Comparison of ENCODE assay signal across 30 cellular contexts in genomic region chr15:56927816-56928215, GRCh38. TPM values are rescaled to one million over a fixed set of nuclear protein-coding genes. Genes with fewer than 3 reads are reported as not detected.
DNase-seq lines count a peak whose midpoint lies in the region; ATAC-seq and TF ChIP-seq lines count a peak whose summit lies in the region.
"Had no signal": no experiment of that assay in that cellular context is flagged by ENCODE, and none has a peak within 500 bp of the region (broad histone marks: within the 10 kb centered on the region; RNA-seq: fewer than 3 reads in every experiment).

No MANE protein-coding gene starts in this region.

- H3K9ac ChIP-seq in mesendoderm (ENCODE audit: low read length) = no peak overlapping the region

- H3K79me2 ChIP-seq in mesendoderm (ENCODE audit: control insufficient read depth, insufficient read depth, low read length) = peaks cover 31% of the 10 kb centered on the region

- intact Hi-C loops in left cardiac atrium (cut with DNase I) = loop anchor here in 1 of 2 donors (10.0 kb wide), 1 partner anchor 207 kb away; no protein-coding TSS in a partner anchor

- no peak overlapping the region for H4K5ac ChIP-seq in mesendoderm (ENCODE audit: low read length)

- no peak overlapping the region for H3K4me3 ChIP-seq in cardiac muscle cell
- H3K4me3 ChIP-seq in mesendoderm (ENCODE audit: low read length) = no peak overlapping the region
- H3K4me3 ChIP-seq: left ventricle myocardium inferior, SJCRH30, upper lobe of left lung had no signal

- H2BK15ac ChIP-seq in mesendoderm (replicated peaks; ENCODE audit: low read depth) = no peak overlapping the region

- H4K8ac ChIP-seq in mesendoderm (ENCODE audit: low read depth, low read length) = no peak overlapping the region

- H3K27ac Mint-ChIP-seq in chondrocyte (ENCODE audit: unreplicated experiment) = peak overlapping the region; percentile 4
- H3K27ac Mint-ChIP-seq: activated CD8-positive, alpha-beta T cell treated with anti-CD3 and anti-CD28 coated beads, Interleukin-2, amount 10 ng/mL, durations not matched to agents 7 days and 5 days; activated naive CD4-positive, alpha-beta T cell treated with anti-CD3 and anti-CD28 coated beads for 36 hours; CD4-positive, alpha-beta T cell; mesothelial cell of epicardium; stimulated activated naive B cell treated with anti-CD40 and anti-IgM and Interleukin-4, amounts not matched to agents 10 μg/mL and 1 μg/mL and 100 μg/mL, for 72 hours had no signal

- H3K36me3 ChIP-seq in cardiac muscle cell = peaks cover 7% of the 10 kb centered on the region
- H3K36me3 ChIP-seq in mesendoderm (ENCODE audit: control insufficient read depth, insufficient read depth, low read length) = no peaks in the 10 kb centered on the region

- H3K27me3 ChIP-seq in cardiac muscle cell (no peaks in the 10 kb centered on the region), mesendoderm (ENCODE audit: insufficient read depth, low read length, poor library complexity) (no peaks in the 10 kb centered on the region)
- H3K27me3 ChIP-seq: SJCRH30, upper lobe of left lung had no signal

- no peak for TF ChIP-seq CTCF in cardiac muscle cell (IDR thresholded peaks at IDR 0.05; ENCODE audit: low read depth, low read length)
- no peak for TF ChIP-seq CTCF in chondrocyte (IDR thresholded peaks at IDR 0.05)

- H3K36me3 Mint-ChIP-seq in chondrocyte (ENCODE audit: low read depth) = peaks cover 12% of the 10 kb centered on the region

- H3K4me2 ChIP-seq in mesendoderm (ENCODE audit: low read length) = no peak overlapping the region

- no peak overlapping the region for H3K4ac ChIP-seq in mesendoderm (ENCODE audit: low read depth, low read length)

- no peaks in the 10 kb centered on the region for H3K9me3 ChIP-seq in cardiac muscle cell (ENCODE audit: low read depth)
- H3K9me3 ChIP-seq: left ventricle myocardium inferior, SJCRH30, upper lobe of left lung had no signal

- no peak overlapping the region for H3K23ac ChIP-seq in mesendoderm (ENCODE audit: low read length)

- no CpG with 5 or more reads among the region's 1 CpG for WGBS in mesendoderm (ENCODE audit: extremely low coverage, insufficient coverage, low lambda C conversion rate)

- H3K56ac ChIP-seq in mesendoderm (ENCODE audit: low read length) = no peak overlapping the region

- H3K4me1 Mint-ChIP-seq in chondrocyte (ENCODE audit: low read depth) = peaks cover 79% of the 10 kb centered on the region

- H3K4me3 Mint-ChIP-seq in chondrocyte (ENCODE audit: unreplicated experiment) = no peak overlapping the region
- H3K4me3 Mint-ChIP-seq: activated CD8-positive, alpha-beta T cell treated with anti-CD3 and anti-CD28 coated beads, Interleukin-2, amount 10 ng/mL, durations not matched to agents 7 days and 5 days; activated naive CD4-positive, alpha-beta T cell treated with anti-CD3 and anti-CD28 coated beads for 36 hours; CD4-positive, alpha-beta T cell; mesothelial cell of epicardium; stimulated activated naive B cell treated with anti-CD40 and anti-IgM and Interleukin-4, amounts not matched to agents 10 μg/mL and 1 μg/mL and 100 μg/mL, for 72 hours had no signal

- no peak for ATAC-seq in left cardiac atrium
- ATAC-seq: activated CD8-positive, alpha-beta T cell treated with anti-CD3 and anti-CD28 coated beads, Interleukin-2, amount 10 ng/mL, durations not matched to agents 7 days and 5 days; naive thymus-derived CD4-positive, alpha-beta T cell; stimulated activated naive B cell treated with anti-CD40 and anti-IgM and Interleukin-4, amounts not matched to agents 10 μg/mL and 1 μg/mL and 100 μg/mL, for 72 hours had no signal

- H3K4me1 ChIP-seq in cardiac muscle cell (ENCODE audit: low read depth) = peaks cover 72% of the 10 kb centered on the region
- no peaks in the 10 kb centered on the region for H3K4me1 ChIP-seq in mesendoderm (ENCODE audit: control insufficient read depth, low read depth, low read length)

- H3K27me3 Mint-ChIP-seq in chondrocyte (ENCODE audit: low read depth) = no peaks in the 10 kb centered on the region
- H3K27me3 Mint-ChIP-seq: CD4-positive, alpha-beta T cell; naive thymus-derived CD4-positive, alpha-beta T cell; stimulated activated naive B cell treated with anti-CD40 and anti-IgM and Interleukin-4, amounts not matched to agents 10 μg/mL and 1 μg/mL and 100 μg/mL, for 72 hours had no signal

- H3K9me3 Mint-ChIP-seq in chondrocyte (ENCODE audit: low read depth) = no peaks in the 10 kb centered on the region
- H3K9me3 Mint-ChIP-seq: activated naive CD4-positive, alpha-beta T cell treated with anti-CD3 and anti-CD28 coated beads for 36 hours; CD4-positive, alpha-beta T cell; mesothelial cell of epicardium; naive thymus-derived CD4-positive, alpha-beta T cell; stimulated activated naive B cell treated with anti-CD40 and anti-IgM and Interleukin-4, amounts not matched to agents 10 μg/mL and 1 μg/mL and 100 μg/mL, for 72 hours had no signal

- no peak overlapping the region for H2AK5ac ChIP-seq in mesendoderm (ENCODE audit: low read length)

- H3K18ac ChIP-seq in mesendoderm (ENCODE audit: low read length) = no peak overlapping the region

- no peak overlapping the region for H2BK5ac ChIP-seq in mesendoderm (ENCODE audit: low read length)

- H3K27ac ChIP-seq in cardiac muscle cell = peak overlapping the region; percentile 54
- no peak overlapping the region for H3K27ac ChIP-seq in mesendoderm (ENCODE audit: low read depth, low read length)
- H3K27ac ChIP-seq: epithelial cell of prostate, left ventricle myocardium inferior, SJCRH30, upper lobe of left lung, VCaP had no signal

- H3K79me1 ChIP-seq in mesendoderm (ENCODE audit: low read length) = peaks cover 3% of the 10 kb centered on the region

- no peak overlapping the region for H2BK120ac ChIP-seq in mesendoderm (ENCODE audit: low read depth, low read length)

- peak in 1 of 2 donors; percentile 42 for DNase-seq in cardiac muscle cell (ENCODE audit: low read depth in 1 of 2, low spot score in 1 of 2)
- DNase-seq in left cardiac atrium = no peak
- DNase-seq in chondrocyte (ENCODE audit: low spot score) = no peak
- peak; percentile 88 for DNase-seq in mesendoderm
- no peak for DNase-seq in NCI-H526 (lab: John Stamatoyannopoulos, UW)
- DNase-seq in AML-193 (lab: John Stamatoyannopoulos, UW) = no peak
- DNase-seq in NOMO-1 treated with dmso at 0.1 percent for 144 hours (lab: John Stamatoyannopoulos, UW; ENCODE audit: unreplicated experiment) = no peak
- DNase-seq in NOMO-1 (lab: John Stamatoyannopoulos, UW; ENCODE audit: unreplicated experiment in 2 of 2) = no peak
- DNase-seq: activated CD4-positive, alpha-beta T cell treated with anti-CD3 and anti-CD28 coated beads for 4 hours; activated CD8-positive, alpha-beta T cell treated with anti-CD3 and anti-CD28 coated beads, Interleukin-2, amount 10 ng/mL, durations not matched to agents 7 days and 5 days; activated naive CD4-positive, alpha-beta T cell treated with anti-CD3 and anti-CD28 coated beads for 36 hours; amygdala; CD4-positive, alpha-beta T cell; effector CD4-positive, alpha-beta T cell; hypothalamus; left ventricle myocardium inferior; naive thymus-derived CD4-positive, alpha-beta T cell; NCI-H1436 treated with DMSO at 0.1 percent for 48 hours; NCI-H2081 treated with DMSO at 0.1 percent for 48 hours; NCI-H345; NCI-H748 treated with DMSO at 0.1 percent for 48 hours; occipital lobe; SJCRH30; stimulated activated naive B cell treated with anti-CD40 and anti-IgM and Interleukin-4, amounts not matched to agents 10 μg/mL and 1 μg/mL and 100 μg/mL, for 72 hours; substantia nigra; T1000; upper lobe of left lung had no signal

RNA-seq across cellular contexts. Expression of gene TCF12, which starts 9.4 kb away (rescaled TPM):
- total RNA-seq in cardiac muscle cell (135 and 137 TPM in 2 replicates), left cardiac atrium (10 to 100 TPM; 44.0 to 53.9 TPM), chondrocyte (106 to 154 TPM (median 110 TPM) in 3 replicates)
- polyA plus RNA-seq in cardiac muscle cell = 42.6 and 58.4 TPM in 2 replicates
- 42.7 TPM for polyA plus RNA-seq in mesendoderm (2013, experiment 1 of 2)
- 38.4 TPM for polyA plus RNA-seq in mesendoderm (2013, experiment 2 of 2)
